19 cellular contexts compared by ENCODE assay signal in the genomic region with DNA sequence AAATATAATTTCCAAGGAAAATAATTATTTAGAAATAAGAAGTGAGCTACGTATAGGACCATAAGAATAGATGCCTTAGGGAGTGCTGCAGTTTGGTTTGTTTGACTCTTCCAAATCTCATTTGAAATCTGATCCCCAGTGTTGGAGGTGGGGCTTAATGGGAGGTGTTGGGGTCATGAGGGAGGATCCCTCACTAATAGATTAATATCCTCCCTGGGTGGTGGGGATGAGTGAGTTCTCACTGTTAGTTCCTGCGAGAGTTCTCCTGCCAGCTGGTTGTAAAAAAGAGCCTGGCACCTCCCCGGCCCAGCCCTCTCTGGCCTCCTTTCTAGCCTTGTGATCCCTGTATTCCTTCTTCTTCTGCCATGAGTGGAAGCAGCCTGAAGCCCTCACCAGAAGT.
"Had no signal": no experiment of that assay in that cellular context is flagged by ENCODE, and none has a peak within 500 bp of the region (broad histone marks: within the 10 kb centered on the region; RNA-seq: fewer than 3 reads in every experiment).

No MANE protein-coding gene starts in this region.

- H3K4me3 Mint-ChIP-seq: activated CD8-positive, alpha-beta memory T cell treated with anti-CD3 and anti-CD28 coated beads, Interleukin-2, amount 10 ng/mL, durations not matched to agents 7 days and 5 days; activated naive CD4-positive, alpha-beta T cell treated with anti-CD3 and anti-CD28 coated beads, Interleukin-2, amount 50 U/mL, for 24 hours; activated T-cell treated with anti-CD3 and anti-CD28 coated beads, Interleukin-2, amount 50 U/mL, for 4 hours; memory B cell; natural killer cell; stimulated activated naive CD8-positive, alpha-beta T cell treated with anti-CD3 and anti-CD28 coated beads, Interleukin-15, amount 100 ng/mL, for 72 hours had no signal

- H3K79me2 ChIP-seq: hepatocyte had no signal

- H3K36me3 ChIP-seq: adrenal gland, cardiac muscle cell, left lung, prostate gland, right lobe of liver had no signal

- H3K4me3 ChIP-seq: adrenal gland, cardiac muscle cell, hepatocyte, left lung, prostate gland, right lobe of liver, testis had no signal

- H3K27ac Mint-ChIP-seq: activated CD8-positive, alpha-beta memory T cell treated with anti-CD3 and anti-CD28 coated beads, Interleukin-2, amount 10 ng/mL, durations not matched to agents 7 days and 5 days; activated naive CD4-positive, alpha-beta T cell treated with anti-CD3 and anti-CD28 coated beads, Interleukin-2, amount 50 U/mL, for 24 hours; memory B cell; natural killer cell; stimulated activated naive CD8-positive, alpha-beta T cell treated with anti-CD3 and anti-CD28 coated beads, Interleukin-15, amount 100 ng/mL, for 72 hours had no signal

- H3K4me1 Mint-ChIP-seq: activated CD8-positive, alpha-beta memory T cell treated with anti-CD3 and anti-CD28 coated beads, Interleukin-2, amount 10 ng/mL, durations not matched to agents 7 days and 5 days; activated naive CD4-positive, alpha-beta T cell treated with anti-CD3 and anti-CD28 coated beads, Interleukin-2, amount 50 U/mL, for 24 hours; memory B cell; natural killer cell; stimulated activated naive CD8-positive, alpha-beta T cell treated with anti-CD3 and anti-CD28 coated beads, Interleukin-15, amount 100 ng/mL, for 72 hours had no signal

- DNase-seq: activated CD4-positive, alpha-beta T cell treated with anti-CD3 and anti-CD28 coated beads for 1 hour; activated CD4-positive, alpha-beta T cell treated with anti-CD3 and anti-CD28 coated beads, Interleukin-2, amount 50 U/mL, for 48 hours; activated CD8-positive, alpha-beta memory T cell treated with anti-CD3 and anti-CD28 coated beads, Interleukin-2, amount 10 ng/mL, durations not matched to agents 7 days and 5 days; activated effector memory CD4-positive, alpha-beta T cell treated with anti-CD3 and anti-CD28 coated beads, Interleukin-2, amount 50 U/mL, for 16 hours; activated T-cell treated with anti-CD3 and anti-CD28 coated beads, Interleukin-2, amount 50 U/mL, for 4 hours; adrenal gland; left lung; natural killer cell; nucleus accumbens; right lobe of liver; stimulated activated naive CD8-positive, alpha-beta T cell treated with anti-CD3 and anti-CD28 coated beads, Interleukin-15, amount 100 ng/mL, for 72 hours; T-helper 1 cell; T1000; testis had no signal

- H3K9me3 ChIP-seq: adrenal gland, left lung, prostate gland, right lobe of liver, testis had no signal

- H2AFZ ChIP-seq: hepatocyte had no signal

- H3K4me2 ChIP-seq: hepatocyte had no signal

- H3K9me3 Mint-ChIP-seq: activated naive CD4-positive, alpha-beta T cell treated with anti-CD3 and anti-CD28 coated beads, Interleukin-2, amount 50 U/mL, for 24 hours; activated T-cell treated with anti-CD3 and anti-CD28 coated beads, Interleukin-2, amount 50 U/mL, for 4 hours; memory B cell; natural killer cell; stimulated activated naive CD8-positive, alpha-beta T cell treated with anti-CD3 and anti-CD28 coated beads, Interleukin-15, amount 100 ng/mL, for 72 hours had no signal

- H3K27ac ChIP-seq: adrenal gland, cardiac muscle cell, hepatocyte, left lung, prostate gland, right lobe of liver, testis had no signal

- ATAC-seq: activated CD8-positive, alpha-beta memory T cell treated with anti-CD3 and anti-CD28 coated beads, Interleukin-2, amount 10 ng/mL, durations not matched to agents 7 days and 5 days; activated T-cell treated with anti-CD3 and anti-CD28 coated beads, Interleukin-2, amount 50 U/mL, for 4 hours; left lung; natural killer cell; right lobe of liver; stimulated activated naive CD8-positive, alpha-beta T cell treated with anti-CD3 and anti-CD28 coated beads, Interleukin-15, amount 100 ng/mL, for 72 hours had no signal

- H3K36me3 Mint-ChIP-seq: activated CD8-positive, alpha-beta memory T cell treated with anti-CD3 and anti-CD28 coated beads, Interleukin-2, amount 10 ng/mL, durations not matched to agents 7 days and 5 days; activated naive CD4-positive, alpha-beta T cell treated with anti-CD3 and anti-CD28 coated beads, Interleukin-2, amount 50 U/mL, for 24 hours; memory B cell; natural killer cell had no signal

- H3K4me1 ChIP-seq: left lung, prostate gland, right lobe of liver, testis had no signal

- H3K27me3 ChIP-seq: adrenal gland, cardiac muscle cell, hepatocyte, left lung, right lobe of liver, testis had no signal
